ENCODE assay signal across 23 cellular contexts in the genomic region with DNA sequence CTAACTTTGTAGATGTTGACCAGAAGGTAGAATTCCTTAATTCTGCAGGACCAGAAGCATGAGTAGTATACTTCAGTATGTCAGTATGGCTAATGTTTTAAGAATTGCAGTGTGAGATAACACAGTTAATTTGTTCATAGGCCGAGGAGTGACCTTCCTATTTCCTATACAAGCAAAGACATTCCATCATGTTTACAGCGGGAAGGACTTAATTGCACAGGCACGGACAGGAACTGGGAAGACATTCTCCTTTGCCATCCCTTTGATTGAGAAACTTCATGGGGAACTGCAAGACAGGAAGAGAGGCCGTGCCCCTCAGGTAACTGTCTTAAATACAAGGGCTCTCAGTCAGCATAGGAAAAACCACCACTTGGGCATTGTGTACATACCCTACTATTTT. TPM values are rescaled to one million over a fixed set of nuclear protein-coding genes. Genes with fewer than 3 reads are reported as not detected.
A peak's percentile ranks its signal among the peaks of the same experiment; 100 is the strongest.
DNase-seq lines count a peak whose midpoint lies in the region; ATAC-seq and FAIRE-seq lines count a peak whose summit lies in the region.
"Had no signal": no experiment of that assay in that cellular context is flagged by ENCODE, and none has a peak within 500 bp of the region (broad histone marks: within the 10 kb centered on the region; RNA-seq: fewer than 3 reads in every experiment).

No MANE protein-coding gene starts in this region.

- FAIRE-seq in urothelium cell line (lab: Jason Lieb, UNC): peak; percentile 5
- FAIRE-seq: A204.1, GM12878, GM19239, H1 had no signal

- ATAC-seq in activated CD4-positive, alpha-beta T cell treated with anti-CD3 and anti-CD28 coated beads for 36 hours: no peak
- ATAC-seq: CD8-positive, alpha-beta T cell; GM12878; HCT116 had no signal

- no peaks in the 10 kb centered on the region for H3K9me3 Mint-ChIP-seq in activated CD4-positive, alpha-beta T cell treated with anti-CD3 and anti-CD28 coated beads, Interleukin-2, amount 10 ng/mL, durations not matched to agents 24 days and 14 days
- H3K9me3 Mint-ChIP-seq in activated CD4-positive, alpha-beta T cell treated with anti-CD3 and anti-CD28 coated beads for 36 hours (ENCODE audit: low read depth): no peaks in the 10 kb centered on the region
- H3K9me3 Mint-ChIP-seq in activated T-helper 1 cell treated with anti-CD3 and anti-CD28 coated beads, Interleukin-12 subunit alpha, Interleukin-12 subunit beta, Interleukin-2, Interleukin-4 antibody, amounts not matched to agents 30 ng/mL and 10 ng/mL and 1 ng/mL, durations not matched to agents 14 hours and 24 hours and 36 hours: no peaks in the 10 kb centered on the region
- H3K9me3 Mint-ChIP-seq: CD4-positive, CD25-positive, alpha-beta regulatory T cell; CD8-positive, alpha-beta T cell had no signal

- H3K4me1 Mint-ChIP-seq in activated CD4-positive, alpha-beta T cell treated with anti-CD3 and anti-CD28 coated beads, Interleukin-2, amount 10 ng/mL, durations not matched to agents 24 days and 14 days: peaks cover 32% of the 10 kb centered on the region
- peaks cover 39% of the 10 kb centered on the region for H3K4me1 Mint-ChIP-seq in activated CD4-positive, alpha-beta T cell treated with anti-CD3 and anti-CD28 coated beads for 36 hours
- peaks cover 34% of the 10 kb centered on the region for H3K4me1 Mint-ChIP-seq in activated T-helper 1 cell treated with anti-CD3 and anti-CD28 coated beads, Interleukin-12 subunit alpha, Interleukin-12 subunit beta, Interleukin-2, Interleukin-4 antibody, amounts not matched to agents 30 ng/mL and 10 ng/mL and 1 ng/mL, durations not matched to agents 14 hours and 24 hours and 36 hours (ENCODE audit: low read depth)

- no peaks in the 10 kb centered on the region for H3K27me3 Mint-ChIP-seq in activated CD4-positive, alpha-beta T cell treated with anti-CD3 and anti-CD28 coated beads, Interleukin-2, amount 10 ng/mL, durations not matched to agents 24 days and 14 days
- no peaks in the 10 kb centered on the region for H3K27me3 Mint-ChIP-seq in activated CD4-positive, alpha-beta T cell treated with anti-CD3 and anti-CD28 coated beads for 36 hours
- no peaks in the 10 kb centered on the region for H3K27me3 Mint-ChIP-seq in activated T-helper 1 cell treated with anti-CD3 and anti-CD28 coated beads, Interleukin-12 subunit alpha, Interleukin-12 subunit beta, Interleukin-2, Interleukin-4 antibody, amounts not matched to agents 30 ng/mL and 10 ng/mL and 1 ng/mL, durations not matched to agents 14 hours and 24 hours and 36 hours (ENCODE audit: insufficient read depth)
- H3K27me3 Mint-ChIP-seq: B cell; CD4-positive, CD25-positive, alpha-beta regulatory T cell had no signal

- intact Hi-C loops in activated CD4-positive, alpha-beta T cell treated with anti-CD3 and anti-CD28 coated beads, Interleukin-2, amount 10 ng/mL, durations not matched to agents 24 days and 14 days (cut with micrococcal nuclease): no loop called here
- intact Hi-C loops in activated CD4-positive, alpha-beta T cell treated with anti-CD3 and anti-CD28 coated beads for 36 hours (cut with DNase I, micrococcal nuclease): no loop called here
- intact Hi-C loops in activated T-helper 1 cell treated with anti-CD3 and anti-CD28 coated beads, Interleukin-12 subunit alpha, Interleukin-12 subunit beta, Interleukin-2, Interleukin-4 antibody, amounts not matched to agents 30 ng/mL and 10 ng/mL and 1 ng/mL, durations not matched to agents 14 hours and 24 hours and 36 hours (cut with micrococcal nuclease): no loop called here

- CTCF ChIA-PET in activated CD4-positive, alpha-beta T cell treated with anti-CD3 and anti-CD28 coated beads for 36 hours (lab: Charles Lee): no interaction called here

- peaks cover 80% of the 10 kb centered on the region for H3K36me3 Mint-ChIP-seq in activated CD4-positive, alpha-beta T cell treated with anti-CD3 and anti-CD28 coated beads, Interleukin-2, amount 10 ng/mL, durations not matched to agents 24 days and 14 days (ENCODE audit: low read depth)
- H3K36me3 Mint-ChIP-seq in activated CD4-positive, alpha-beta T cell treated with anti-CD3 and anti-CD28 coated beads for 36 hours (ENCODE audit: low read depth): peaks cover 82% of the 10 kb centered on the region
- peaks cover 67% of the 10 kb centered on the region for H3K36me3 Mint-ChIP-seq in activated T-helper 1 cell treated with anti-CD3 and anti-CD28 coated beads, Interleukin-12 subunit alpha, Interleukin-12 subunit beta, Interleukin-2, Interleukin-4 antibody, amounts not matched to agents 30 ng/mL and 10 ng/mL and 1 ng/mL, durations not matched to agents 14 hours and 24 hours and 36 hours (ENCODE audit: low read depth)

- POLR2A ChIA-PET in activated CD4-positive, alpha-beta T cell treated with anti-CD3 and anti-CD28 coated beads for 36 hours (lab: Charles Lee): interaction anchor here (2.0 kb wide), 1 partner anchor 16 kb away, joined by 5 read pairs; no protein-coding TSS in a partner anchor

- peak; percentile 25 for DNase-seq in activated CD4-positive, alpha-beta T cell treated with anti-CD3 and anti-CD28 coated beads, Interleukin-2, amount 10 ng/mL, durations not matched to agents 24 days and 14 days
- DNase-seq in activated CD4-positive, alpha-beta T cell treated with anti-CD3 and anti-CD28 coated beads for 36 hours: no peak
- DNase-seq in activated T-helper 1 cell treated with anti-CD3 and anti-CD28 coated beads, Interleukin-12 subunit alpha, Interleukin-12 subunit beta, Interleukin-2, Interleukin-4 antibody, amounts not matched to agents 30 ng/mL and 10 ng/mL and 1 ng/mL, durations not matched to agents 14 hours and 24 hours and 36 hours (ENCODE audit: low spot score): no peak
- DNase-seq in dermis blood vessel endothelial cell (peak; percentile 34), urothelium cell line (ENCODE audit: low spot score) (no peak), hypothalamus (lab: John Stamatoyannopoulos, UW) (no peak), NCI-H187 (lab: John Stamatoyannopoulos, UW) (no peak), DMS53 (lab: John Stamatoyannopoulos, UW) (no peak)
- DNase-seq: Caco-2; CD4-positive, CD25-positive, alpha-beta regulatory T cell; CD8-positive, alpha-beta T cell; DMS153; DMS79; EL; GDM1; GM23248; H7 had no signal

- no peak overlapping the region for H3K27ac Mint-ChIP-seq in activated CD4-positive, alpha-beta T cell treated with anti-CD3 and anti-CD28 coated beads, Interleukin-2, amount 10 ng/mL, durations not matched to agents 24 days and 14 days
- no peak overlapping the region for H3K27ac Mint-ChIP-seq in activated CD4-positive, alpha-beta T cell treated with anti-CD3 and anti-CD28 coated beads for 36 hours
- peak overlapping the region; percentile 18 for H3K27ac Mint-ChIP-seq in activated T-helper 1 cell treated with anti-CD3 and anti-CD28 coated beads, Interleukin-12 subunit alpha, Interleukin-12 subunit beta, Interleukin-2, Interleukin-4 antibody, amounts not matched to agents 30 ng/mL and 10 ng/mL and 1 ng/mL, durations not matched to agents 14 hours and 24 hours and 36 hours
- H3K27ac Mint-ChIP-seq: B cell; CD8-positive, alpha-beta T cell had no signal

- H3K4me3 Mint-ChIP-seq in activated CD4-positive, alpha-beta T cell treated with anti-CD3 and anti-CD28 coated beads, Interleukin-2, amount 10 ng/mL, durations not matched to agents 24 days and 14 days: no peak overlapping the region
- H3K4me3 Mint-ChIP-seq in activated CD4-positive, alpha-beta T cell treated with anti-CD3 and anti-CD28 coated beads for 36 hours: no peak overlapping the region
- no peak overlapping the region for H3K4me3 Mint-ChIP-seq in activated T-helper 1 cell treated with anti-CD3 and anti-CD28 coated beads, Interleukin-12 subunit alpha, Interleukin-12 subunit beta, Interleukin-2, Interleukin-4 antibody, amounts not matched to agents 30 ng/mL and 10 ng/mL and 1 ng/mL, durations not matched to agents 14 hours and 24 hours and 36 hours
- H3K4me3 Mint-ChIP-seq: B cell; CD4-positive, CD25-positive, alpha-beta regulatory T cell; CD8-positive, alpha-beta T cell had no signal

RNA-seq across cellular contexts. Expression of a gene that starts 7.2 kb away (rescaled TPM):
- 284 and 286 TPM in 2 replicates for total RNA-seq in activated CD4-positive, alpha-beta T cell treated with anti-CD3 and anti-CD28 coated beads, Interleukin-2, amount 10 ng/mL, durations not matched to agents 24 days and 14 days
- total RNA-seq in activated CD4-positive, alpha-beta T cell treated with anti-CD3 and anti-CD28 coated beads for 36 hours: 100 to 1,000 TPM; 187 to 192 TPM
- 267 and 278 TPM in 2 replicates for total RNA-seq in activated T-helper 1 cell treated with anti-CD3 and anti-CD28 coated beads, Interleukin-12 subunit alpha, Interleukin-12 subunit beta, Interleukin-2, Interleukin-4 antibody, amounts not matched to agents 30 ng/mL and 10 ng/mL and 1 ng/mL, durations not matched to agents 14 hours and 24 hours and 36 hours
- 73.0 and 102 TPM in 2 replicates for total RNA-seq in dermis blood vessel endothelial cell

RNA-seq across cellular contexts. Expression of a gene that starts 25.5 kb away (rescaled TPM):
- total RNA-seq in activated CD4-positive, alpha-beta T cell treated with anti-CD3 and anti-CD28 coated beads, Interleukin-2, amount 10 ng/mL, durations not matched to agents 24 days and 14 days: 15.0 TPM in 2 replicates
- total RNA-seq in activated CD4-positive, alpha-beta T cell treated with anti-CD3 and anti-CD28 coated beads for 36 hours: 10 to 100 TPM; 12.9 to 15.6 TPM
- 16.4 and 16.9 TPM in 2 replicates for total RNA-seq in activated T-helper 1 cell treated with anti-CD3 and anti-CD28 coated beads, Interleukin-12 subunit alpha, Interleukin-12 subunit beta, Interleukin-2, Interleukin-4 antibody, amounts not matched to agents 30 ng/mL and 10 ng/mL and 1 ng/mL, durations not matched to agents 14 hours and 24 hours and 36 hours
- total RNA-seq in dermis blood vessel endothelial cell: 41.9 and 55.2 TPM in 2 replicates

Comparison
In these comparisons a context has a peak if more than half of its experiments do, and no peak if none do; other contexts are left out.
1. DNase-seq: peak in activated CD4-positive, alpha-beta T cell treated with anti-CD3 and anti-CD28 coated beads, Interleukin-2, amount 10 ng/mL, durations not matched to agents 24 days and 14 days (single experiment) and dermis blood vessel endothelial cell (single experiment); none in activated CD4-positive, alpha-beta T cell treated with anti-CD3 and anti-CD28 coated beads for 36 hours (single experiment), activated T-helper 1 cell treated with anti-CD3 and anti-CD28 coated beads, Interleukin-12 subunit alpha, Interleukin-12 subunit beta, Interleukin-2, Interleukin-4 antibody, amounts not matched to agents 30 ng/mL and 10 ng/mL and 1 ng/mL, durations not matched to agents 14 hours and 24 hours and 36 hours (single experiment), urothelium cell line (single experiment), hypothalamus (0 of 51), NCI-H187 (0 of 2) and DMS53 (single experiment).